ENCODE assay signal across 8 cellular contexts in the genomic region with DNA sequence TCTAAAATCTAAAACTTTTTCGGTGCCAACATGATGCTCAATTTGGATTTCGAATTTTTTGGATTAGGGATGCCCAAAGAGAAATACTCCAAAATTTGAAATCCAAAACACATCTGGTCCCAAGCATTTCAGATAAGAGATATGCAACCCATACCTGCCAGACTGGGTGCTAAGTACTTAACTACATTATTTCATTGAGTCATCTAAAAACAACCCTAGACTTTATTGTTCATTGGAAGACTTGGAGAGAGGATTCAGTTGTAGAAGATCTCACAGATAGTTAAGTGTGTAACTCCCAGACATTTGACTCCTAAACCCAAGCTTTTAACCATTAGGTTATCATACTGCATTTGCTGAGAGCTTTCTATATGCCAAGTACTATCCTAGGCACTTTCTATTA.
"Had no signal": no experiment of that assay in that cellular context is flagged by ENCODE, and none has a peak within 500 bp of the region (broad histone marks: within the 10 kb centered on the region; RNA-seq: fewer than 3 reads in every experiment).

No MANE protein-coding gene starts in this region.

- ATAC-seq: HepG2, K562 had no signal

- DNase-seq: IMR-90, KBM-7, KG1 had no signal

- H3K27ac ChIP-seq: HL-60 had no signal

- FAIRE-seq: HepG2, HTR-8/SVneo, K562 had no signal

- H3K4me3 Mint-ChIP-seq: IgD-negative memory B cell had no signal

- H3K27ac Mint-ChIP-seq: IgD-negative memory B cell had no signal

- H3K9me3 Mint-ChIP-seq: IgD-negative memory B cell had no signal

- H3K4me3 ChIP-seq: K562 had no signal
